8 cellular contexts compared by ENCODE assay signal in genomic region chr2:177296047-177296446, GRCh38. TPM values are rescaled to one million over a fixed set of nuclear protein-coding genes. Genes with fewer than 3 reads are reported as not detected.
A peak's percentile ranks its signal among the peaks of the same experiment; 100 is the strongest.
DNase-seq lines count a peak whose midpoint lies in the region; ATAC-seq and TF ChIP-seq lines count a peak whose summit lies in the region.

No MANE protein-coding gene starts in this region.

- H3K4me3 Mint-ChIP-seq in activated T-cell treated with anti-CD3 and anti-CD28 coated beads, Interleukin-2, amount 50 U/mL, for 72 hours = no peak overlapping the region
- H3K4me3 Mint-ChIP-seq in neural crest cell = no peak overlapping the region

- H3K27me3 Mint-ChIP-seq in activated T-cell treated with anti-CD3 and anti-CD28 coated beads, Interleukin-2, amount 50 U/mL, for 72 hours (ENCODE audit: low read depth) = no peaks in the 10 kb centered on the region
- H3K27me3 Mint-ChIP-seq in neural crest cell (ENCODE audit: low read depth) = no peaks in the 10 kb centered on the region

- peak overlapping the region; percentile 40 for H3K27ac Mint-ChIP-seq in activated T-cell treated with anti-CD3 and anti-CD28 coated beads, Interleukin-2, amount 50 U/mL, for 72 hours
- no peak overlapping the region for H3K27ac Mint-ChIP-seq in neural crest cell (ENCODE audit: unreplicated experiment)

- DNase-seq in activated T-cell treated with anti-CD3 and anti-CD28 coated beads, Interleukin-2, amount 50 U/mL, for 72 hours = no peak
- no peak for DNase-seq in activated T-cell treated with anti-CD3 and anti-CD28 coated beads, Interleukin-2, amount 50 U/mL, for 1 hour
- peak; percentile 8 to 52 for DNase-seq in NCI-H446 (lab: John Stamatoyannopoulos, UW)
- no peak for DNase-seq in coronary artery (ENCODE audit: low spot score)
- no peak for DNase-seq in neural crest cell (ENCODE audit: low read depth, low spot score)
- DNase-seq in DMS153 treated with DMSO at 0.1 percent for 48 hours (lab: John Stamatoyannopoulos, UW; ENCODE audit: unreplicated experiment) = no peak

- no peaks in the 10 kb centered on the region for H3K9me3 Mint-ChIP-seq in activated T-cell treated with anti-CD3 and anti-CD28 coated beads, Interleukin-2, amount 50 U/mL, for 72 hours
- peaks cover 3% of the 10 kb centered on the region for H3K9me3 Mint-ChIP-seq in neural crest cell

- ATAC-seq in activated T-cell treated with anti-CD3 and anti-CD28 coated beads, Interleukin-2, amount 50 U/mL, for 72 hours (replicated peaks in 1 of 2) = no peak
- no peak for ATAC-seq in HG02571 (IDR thresholded peaks at IDR 0.05; ENCODE audit: unreplicated experiment)
- no peak for ATAC-seq in GM18519 (IDR thresholded peaks at IDR 0.05; ENCODE audit: low FRiP score, unreplicated experiment)

- H3K4me1 Mint-ChIP-seq in activated T-cell treated with anti-CD3 and anti-CD28 coated beads, Interleukin-2, amount 50 U/mL, for 72 hours (ENCODE audit: low read depth) = peaks cover 49% of the 10 kb centered on the region
- peaks cover 17% of the 10 kb centered on the region for H3K4me1 Mint-ChIP-seq in neural crest cell

- H3K4me3 ChIP-seq in coronary artery = peak overlapping the region; percentile 38

- no peak for TF ChIP-seq CTCF in coronary artery (IDR thresholded peaks at IDR 0.05)
- peak; percentile 56 for TF ChIP-seq CTCF in neural crest cell (conservative IDR thresholded peaks at IDR 0.05)

- H3K36me3 Mint-ChIP-seq in activated T-cell treated with anti-CD3 and anti-CD28 coated beads, Interleukin-2, amount 50 U/mL, for 72 hours (ENCODE audit: insufficient read depth in 2 of 2) = no peaks in the 10 kb centered on the region
- peaks cover 3% of the 10 kb centered on the region for H3K36me3 Mint-ChIP-seq in neural crest cell (ENCODE audit: low read depth)

- H3K27ac ChIP-seq in coronary artery = peak overlapping the region; percentile 15 to 63

RNA-seq across cellular contexts. Expression of gene NFE2L2, which starts 31.5 kb away (rescaled TPM):
- 10 to 100 TPM; 74.6 to 81.4 TPM for total RNA-seq in activated T-cell treated with anti-CD3 and anti-CD28 coated beads, Interleukin-2, amount 50 U/mL, for 72 hours
- total RNA-seq in neural crest cell = 32.3 and 34.0 TPM in 2 replicates

Comparison
In these comparisons a context has a peak if more than half of its experiments do, and no peak if none do; other contexts are left out.
1. DNase-seq: peak in NCI-H446 (2 of 2); none in activated T-cell treated with anti-CD3 and anti-CD28 coated beads, Interleukin-2, amount 50 U/mL, for 72 hours (0 of 2), activated T-cell treated with anti-CD3 and anti-CD28 coated beads, Interleukin-2, amount 50 U/mL, for 1 hour (single experiment), coronary artery (single experiment), neural crest cell (single experiment) and DMS153 treated with DMSO at 0.1 percent for 48 hours (single experiment).